ENCODE assay signal across 8 cellular contexts in genomic region chr1:26771643-26772321, GRCh38. TPM values are rescaled to one million over a fixed set of nuclear protein-coding genes. Genes with fewer than 3 reads are reported as not detected.
DNase-seq lines count a peak whose midpoint lies in the region; ATAC-seq and TF ChIP-seq lines count a peak whose summit lies in the region.

No MANE protein-coding gene starts in this region.

- H3K27ac ChIP-seq in left ventricle myocardium inferior (replicated peaks) (peak overlapping the region; percentile 53), skin epidermis (peak overlapping the region in 13 of 21 experiments; percentile 6 to 67 (median 28))

- TF ChIP-seq CTCF in Caco-2 (IDR thresholded peaks at IDR 0.05; ENCODE audit: insufficient read depth in 1 of 2, low read depth in 1 of 2, low read length in 1 of 2, severe bottlenecking in 1 of 2, unreplicated experiment in 1 of 2) (no peak), left ventricle myocardium inferior (IDR thresholded peaks at IDR 0.05; ENCODE audit: borderline replicate concordance) (no peak)

- intact Hi-C loops in Caco-2 (cut with micrococcal nuclease; ENCODE audit: unreplicated experiment): no loop called here
- intact Hi-C loops in left ventricle myocardium inferior (cut with micrococcal nuclease): no loop called here

- H3K4me1 Mint-ChIP-seq in Caco-2 (ENCODE audit: low read depth, unreplicated experiment): no peaks in the 10 kb centered on the region
- peaks cover 27% of the 10 kb centered on the region for H3K4me1 Mint-ChIP-seq in activated naive CD8-positive, alpha-beta T cell treated with anti-CD3 and anti-CD28 coated beads for 36 hours

- CTCF ChIA-PET in Caco-2 (lab: Charles Lee): no interaction called here

- H3K9me3 Mint-ChIP-seq in Caco-2 (ENCODE audit: unreplicated experiment): no peaks in the 10 kb centered on the region
- no peaks in the 10 kb centered on the region for H3K9me3 Mint-ChIP-seq in activated naive CD8-positive, alpha-beta T cell treated with anti-CD3 and anti-CD28 coated beads for 36 hours

- DNase-seq in Caco-2 (peak; percentile 36 to 71), HT-29 (ENCODE audit: low spot score) (peak; percentile 73), left ventricle myocardium inferior (no peak), NCI-H128 (lab: John Stamatoyannopoulos, UW; ENCODE audit: unreplicated experiment) (no peak)
- peak; percentile 30 for DNase-seq in activated naive CD8-positive, alpha-beta T cell treated with anti-CD3 and anti-CD28 coated beads for 36 hours

- H3K4me3 ChIP-seq in Caco-2 (ENCODE audit: low read depth, low read length) (no peak overlapping the region), left ventricle myocardium inferior (no peak overlapping the region), skin epidermis (no peak overlapping the region)

- POLR2A ChIA-PET in Caco-2 (lab: Charles Lee): interaction anchor here (0.6 kb wide), 1 partner anchor 42 kb away, joined by 3 read pairs; no protein-coding TSS in a partner anchor

- ATAC-seq in GM19351 (IDR thresholded peaks at IDR 0.05; ENCODE audit: unreplicated experiment): no peak
- no peak for ATAC-seq in GM19455 (IDR thresholded peaks at IDR 0.05; ENCODE audit: unreplicated experiment)

- no TSS peak for BruUV-seq in Caco-2 (replicated peaks; lab: Mats Ljungman, UMichigan)

- H3K4me3 Mint-ChIP-seq in Caco-2 (ENCODE audit: unreplicated experiment): no peak overlapping the region
- H3K4me3 Mint-ChIP-seq in activated naive CD8-positive, alpha-beta T cell treated with anti-CD3 and anti-CD28 coated beads for 36 hours: no peak overlapping the region

- H3K27ac Mint-ChIP-seq in Caco-2 (ENCODE audit: unreplicated experiment): no peak overlapping the region
- H3K27ac Mint-ChIP-seq in activated naive CD8-positive, alpha-beta T cell treated with anti-CD3 and anti-CD28 coated beads for 36 hours: peak overlapping the region; percentile 81

- peaks cover 13% of the 10 kb centered on the region for H3K4me1 ChIP-seq in Caco-2
- H3K4me1 ChIP-seq in left ventricle myocardium inferior: peaks cover 65% of the 10 kb centered on the region

- H3K36me3 Mint-ChIP-seq in Caco-2 (ENCODE audit: insufficient read depth, unreplicated experiment): peaks cover 91% of the 10 kb centered on the region
- peaks cover 56% of the 10 kb centered on the region for H3K36me3 Mint-ChIP-seq in activated naive CD8-positive, alpha-beta T cell treated with anti-CD3 and anti-CD28 coated beads for 36 hours

- no peaks in the 10 kb centered on the region; the same call in 1 of the 2 replicates for H3K36me3 ChIP-seq in Caco-2 (ENCODE audit: control insufficient read depth, insufficient read depth, low read length)
- peaks cover 98% of the 10 kb centered on the region for H3K36me3 ChIP-seq in left ventricle myocardium inferior

- H3K9me3 ChIP-seq in Caco-2 (no peaks in the 10 kb centered on the region), left ventricle myocardium inferior (replicated peaks) (no peaks in the 10 kb centered on the region)

- H3K27me3 Mint-ChIP-seq in Caco-2 (ENCODE audit: insufficient read depth, unreplicated experiment): no peaks in the 10 kb centered on the region
- H3K27me3 Mint-ChIP-seq in activated naive CD8-positive, alpha-beta T cell treated with anti-CD3 and anti-CD28 coated beads for 36 hours: no peaks in the 10 kb centered on the region

- no peaks in the 10 kb centered on the region for H3K27me3 ChIP-seq in Caco-2 (replicated peaks; ENCODE audit: control insufficient read depth, insufficient read depth, low read length)
- no peaks in the 10 kb centered on the region for H3K27me3 ChIP-seq in left ventricle myocardium inferior (ENCODE audit: low read depth)

RNA-seq across cellular contexts. Expression of gene PIGV, which starts 16.0 kb away (rescaled TPM):
- total RNA-seq in Caco-2 (2022) (10.0 and 12.3 TPM in 2 replicates), left ventricle myocardium inferior (5.6 TPM)
- 16.8 and 20.0 TPM in 2 replicates for total RNA-seq in HT-29 (2014; rRNA removed; shearing (Covaris generic))
- total RNA-seq in activated naive CD8-positive, alpha-beta T cell treated with anti-CD3 and anti-CD28 coated beads for 36 hours: 10 to 100 TPM; 20.8 to 20.9 TPM

RNA-seq across cellular contexts. Expression of gene ZDHHC18, which starts 54.7 kb away (rescaled TPM):
- total RNA-seq in Caco-2 (2022) (21.3 and 21.9 TPM in 2 replicates), left ventricle myocardium inferior (11.8 TPM)
- total RNA-seq in HT-29 (2014; rRNA removed; shearing (Covaris generic)): 22.9 and 30.0 TPM in 2 replicates
- total RNA-seq in activated naive CD8-positive, alpha-beta T cell treated with anti-CD3 and anti-CD28 coated beads for 36 hours: 10 to 100 TPM; 48.5 to 48.8 TPM

Comparison
In these comparisons a context has a peak if more than half of its experiments do, and no peak if none do; other contexts are left out.
1. DNase-seq: peak in Caco-2 (2 of 2), HT-29 (single experiment) and activated naive CD8-positive, alpha-beta T cell treated with anti-CD3 and anti-CD28 coated beads for 36 hours (single experiment); none in left ventricle myocardium inferior (single experiment) and NCI-H128 (single experiment).